ENCODE assay signal across 12 cellular contexts in genomic region chr7:43076189-43076605, GRCh38. TPM values are rescaled to one million over a fixed set of nuclear protein-coding genes. Genes with fewer than 3 reads are reported as not detected.
DNase-seq lines count a peak whose midpoint lies in the region; ATAC-seq and TF ChIP-seq lines count a peak whose summit lies in the region.
"Had no signal": no experiment of that assay in that cellular context is flagged by ENCODE, and none has a peak within 500 bp of the region (broad histone marks: within the 10 kb centered on the region; RNA-seq: fewer than 3 reads in every experiment).

No MANE protein-coding gene starts in this region.

- peak overlapping the region; percentile 20 for H3K27ac Mint-ChIP-seq in activated T-helper 2 cell treated with anti-CD3 and anti-CD28 coated beads, Interferon-gamma antibody, Interleukin-2, Interleukin-4, amounts not matched to agents 10 μg/mL and 5 μg/mL and 100 μg/mL, durations not matched to agents 14 hours and 24 hours and 36 hours

- H3K9me3 ChIP-seq in stomach: no peaks in the 10 kb centered on the region
- no peaks in the 10 kb centered on the region for H3K9me3 ChIP-seq in vagina
- H3K9me3 ChIP-seq: SJSA1 had no signal

- TF ChIP-seq POLR2A in stomach (IDR thresholded peaks at IDR 0.05) (no peak), vagina (IDR thresholded peaks at IDR 0.05) (no peak)

- H3K4me1 ChIP-seq in stomach: peaks cover 0 to 7% (median 0%) of the 10 kb centered on the region in 4 donors
- H3K4me1 ChIP-seq in vagina: peaks cover 8% of the 10 kb centered on the region

- peaks cover 16% of the 10 kb centered on the region for H3K4me1 Mint-ChIP-seq in activated T-helper 2 cell treated with anti-CD3 and anti-CD28 coated beads, Interferon-gamma antibody, Interleukin-2, Interleukin-4, amounts not matched to agents 10 μg/mL and 5 μg/mL and 100 μg/mL, durations not matched to agents 14 hours and 24 hours and 36 hours (ENCODE audit: low read depth)

- H3K36me3 ChIP-seq in stomach (no peaks in the 10 kb centered on the region), vagina (no peaks in the 10 kb centered on the region)
- H3K36me3 ChIP-seq: SJSA1 had no signal

- no peaks in the 10 kb centered on the region for H3K36me3 Mint-ChIP-seq in activated T-helper 2 cell treated with anti-CD3 and anti-CD28 coated beads, Interferon-gamma antibody, Interleukin-2, Interleukin-4, amounts not matched to agents 10 μg/mL and 5 μg/mL and 100 μg/mL, durations not matched to agents 14 hours and 24 hours and 36 hours (ENCODE audit: low read depth)

- H3K4me3 Mint-ChIP-seq in activated T-helper 2 cell treated with anti-CD3 and anti-CD28 coated beads, Interferon-gamma antibody, Interleukin-2, Interleukin-4, amounts not matched to agents 10 μg/mL and 5 μg/mL and 100 μg/mL, durations not matched to agents 14 hours and 24 hours and 36 hours (ENCODE audit: low read depth): no peak overlapping the region

- no peak for TF ChIP-seq EP300 in stomach (IDR thresholded peaks at IDR 0.05)

- H3K27ac ChIP-seq in stomach: no peak overlapping the region
- H3K27ac ChIP-seq in vagina: no peak overlapping the region
- H3K27ac ChIP-seq: SJSA1 had no signal

- peaks cover 9% of the 10 kb centered on the region for H3K27me3 Mint-ChIP-seq in activated T-helper 2 cell treated with anti-CD3 and anti-CD28 coated beads, Interferon-gamma antibody, Interleukin-2, Interleukin-4, amounts not matched to agents 10 μg/mL and 5 μg/mL and 100 μg/mL, durations not matched to agents 14 hours and 24 hours and 36 hours (ENCODE audit: low read depth)

- peak; percentile 65 for ATAC-seq in GM18517 (IDR thresholded peaks at IDR 0.05; ENCODE audit: unreplicated experiment)
- ATAC-seq in HG02938 (IDR thresholded peaks at IDR 0.05; ENCODE audit: unreplicated experiment): peak; percentile 47

- intact Hi-C loops in activated T-helper 2 cell treated with anti-CD3 and anti-CD28 coated beads, Interferon-gamma antibody, Interleukin-2, Interleukin-4, amounts not matched to agents 10 μg/mL and 5 μg/mL and 100 μg/mL, durations not matched to agents 14 hours and 24 hours and 36 hours (cut with micrococcal nuclease): loop anchor here (10.0 kb wide), 1 partner anchor 131 kb away; no protein-coding TSS in a partner anchor
- intact Hi-C loops in stomach (cut with DNase I; ENCODE audit: low total_unique reads) (no loop called here), vagina (cut with DNase I) (no loop called here)

- DNase-seq in AG08395 (ENCODE audit: low spot score): peak; percentile 4
- DNase-seq in activated T-helper 2 cell treated with anti-CD3 and anti-CD28 coated beads, Interferon-gamma antibody, Interleukin-2, Interleukin-4, amounts not matched to agents 10 μg/mL and 5 μg/mL and 100 μg/mL, durations not matched to agents 14 hours and 24 hours and 36 hours (ENCODE audit: low spot score): no peak
- no peak for DNase-seq in stomach
- no peak for DNase-seq in hypothalamus (lab: John Stamatoyannopoulos, UW)
- no peak for DNase-seq in KBM-7
- no peak for DNase-seq in vagina (ENCODE audit: extremely low spot score in 2 of 2)
- DNase-seq: DMS153, H7 had no signal

- no peak overlapping the region for H3K4me3 ChIP-seq in stomach
- H3K4me3 ChIP-seq in vagina: peak overlapping the region in 1 of 2 donors; percentile 13
- H3K4me3 ChIP-seq: SJSA1 had no signal

- TF ChIP-seq CTCF in stomach (IDR thresholded peaks at IDR 0.05) (no peak), vagina (IDR thresholded peaks at IDR 0.05) (no peak)

- peaks cover 9% of the 10 kb centered on the region for H3K9me3 Mint-ChIP-seq in activated T-helper 2 cell treated with anti-CD3 and anti-CD28 coated beads, Interferon-gamma antibody, Interleukin-2, Interleukin-4, amounts not matched to agents 10 μg/mL and 5 μg/mL and 100 μg/mL, durations not matched to agents 14 hours and 24 hours and 36 hours

- 68 to 81% (median 76%) methylated on average over 5 of the region's 5 CpGs for WGBS in stomach, 5 donors

- peaks cover 0 to 6% (median 0%) of the 10 kb centered on the region in 3 donors for H3K27me3 ChIP-seq in stomach
- H3K27me3 ChIP-seq in vagina: no peaks in the 10 kb centered on the region
- H3K27me3 ChIP-seq: SJSA1 had no signal

- in situ Hi-C loops in KBM-7 (cut with MboI; ENCODE audit: low pct_unique_long_range_greater_than_20kb, low sequenced_read_pairs): no loop called here

RNA-seq across cellular contexts. Expression of gene HECW1, which starts 36.2 kb away (rescaled TPM):
- total RNA-seq in activated T-helper 2 cell treated with anti-CD3 and anti-CD28 coated beads, Interferon-gamma antibody, Interleukin-2, Interleukin-4, amounts not matched to agents 10 μg/mL and 5 μg/mL and 100 μg/mL, durations not matched to agents 14 hours and 24 hours and 36 hours: not detected in 2 replicates
- total RNA-seq in stomach (10 to 100 TPM in 1 of 5 donors, 1 to 10 TPM in 2, under 1 TPM in 2; 0.29 to 11.1 (median 1.3) TPM), vagina (2.5 TPM)
- 1 to 10 TPM in 2 of 3 donors, not detected in 1; 1.5 to 1.6 TPM for polyA plus RNA-seq in stomach
- polyA plus RNA-seq: liver had no signal
